8 cellular contexts compared by ENCODE assay signal in genomic region chr15:32030795-32031194, GRCh38. TPM values are rescaled to one million over a fixed set of nuclear protein-coding genes. Genes with fewer than 3 reads are reported as not detected.
DNase-seq lines count a peak whose midpoint lies in the region; TF ChIP-seq lines count a peak whose summit lies in the region.

No MANE protein-coding gene starts in this region.

- H3K4me3 Mint-ChIP-seq in CD8-positive, alpha-beta memory T cell, result peak overlapping the region in 6 of 7 donors; percentile 4 to 86 (median 56)
- H3K4me3 Mint-ChIP-seq in endothelial cell (ENCODE audit: unreplicated experiment), result peak overlapping the region; percentile 88
- peak overlapping the region; percentile 86 for H3K4me3 Mint-ChIP-seq in neural crest cell

- TF ChIP-seq CTCF in LNCaP clone FGC (IDR thresholded peaks at IDR 0.05; ENCODE audit: control insufficient read depth, extremely low read depth, insufficient read depth) (no peak), endothelial cell (IDR thresholded peaks at IDR 0.05; ENCODE audit: unreplicated experiment) (no peak), neural crest cell (conservative IDR thresholded peaks at IDR 0.05) (no peak), GM13977 (IDR thresholded peaks at IDR 0.05; ENCODE audit: extremely low read depth, insufficient read depth, missing control alignments) (no peak)

- CTCF ChIA-PET in CD8-positive, alpha-beta memory T cell (lab: Charles Lee), result no interaction called here

- in situ Hi-C loops in GM13977 (cut with MboI; ENCODE audit: low pct_unique_long_range_greater_than_20kb, low sequenced_read_pairs, unreplicated experiment), result no loop called here

- no peaks in the 10 kb centered on the region for H3K36me3 ChIP-seq in CD8-positive, alpha-beta memory T cell (ENCODE audit: insufficient read depth, low read length)

- H3K9me3 Mint-ChIP-seq in CD8-positive, alpha-beta memory T cell, result peaks cover 0 to 5% (median 0%) of the 10 kb centered on the region in 5 donors
- H3K9me3 Mint-ChIP-seq in endothelial cell (ENCODE audit: unreplicated experiment) (no peaks in the 10 kb centered on the region), neural crest cell (no peaks in the 10 kb centered on the region)

- no peaks in the 10 kb centered on the region for H3K4me1 ChIP-seq in CD8-positive, alpha-beta memory T cell (ENCODE audit: insufficient read depth, low read length)

- no peak for DNase-seq in CD8-positive, alpha-beta memory T cell
- DNase-seq in LNCaP clone FGC (ENCODE audit: low read depth), result no peak
- no peak for DNase-seq in endothelial cell (ENCODE audit: low spot score)
- DNase-seq in neural crest cell (ENCODE audit: low read depth, low spot score), result peak; percentile 18
- no peak for DNase-seq in stimulated activated CD4-positive, alpha-beta T cell treated with anti-CD3 and anti-CD28 coated beads, Interleukin-15, amount 100 ng/mL, for 24 hours
- no peak for DNase-seq in NCI-H187 treated with DMSO at 0.1 percent for 48 hours (lab: John Stamatoyannopoulos, UW)
- DNase-seq in GM13977 (ENCODE audit: low spot score), result no peak
- no peak for DNase-seq in activated gamma-delta T cell (lab: John Stamatoyannopoulos, UW)

- H3K27me3 Mint-ChIP-seq in CD8-positive, alpha-beta memory T cell, result peaks cover 46 to 59% of the 10 kb centered on the region in 2 donors
- peaks cover 3% of the 10 kb centered on the region for H3K27me3 Mint-ChIP-seq in endothelial cell (ENCODE audit: unreplicated experiment)
- H3K27me3 Mint-ChIP-seq in neural crest cell (ENCODE audit: low read depth), result peaks cover 29% of the 10 kb centered on the region

- H3K4me1 Mint-ChIP-seq in CD8-positive, alpha-beta memory T cell, result peaks cover 7 to 8% (median 8%) of the 10 kb centered on the region in 3 donors
- H3K4me1 Mint-ChIP-seq in endothelial cell (ENCODE audit: unreplicated experiment), result peaks cover 9% of the 10 kb centered on the region
- H3K4me1 Mint-ChIP-seq in neural crest cell, result peaks cover 21% of the 10 kb centered on the region

- no peaks in the 10 kb centered on the region for H3K36me3 Mint-ChIP-seq in CD8-positive, alpha-beta memory T cell
- H3K36me3 Mint-ChIP-seq in endothelial cell (ENCODE audit: low read depth, unreplicated experiment) (peaks cover 6% of the 10 kb centered on the region), neural crest cell (ENCODE audit: low read depth) (no peaks in the 10 kb centered on the region)

- H3K4me3 ChIP-seq in CD8-positive, alpha-beta memory T cell (ENCODE audit: low read length), result no peak overlapping the region
- peak overlapping the region; percentile 49 for H3K4me3 ChIP-seq in LNCaP clone FGC (ENCODE audit: low read depth, low read length)

- no peak overlapping the region for H3K27ac Mint-ChIP-seq in CD8-positive, alpha-beta memory T cell
- H3K27ac Mint-ChIP-seq in endothelial cell (ENCODE audit: unreplicated experiment) (no peak overlapping the region), neural crest cell (ENCODE audit: unreplicated experiment) (no peak overlapping the region)

- POLR2A ChIA-PET in CD8-positive, alpha-beta memory T cell (lab: Charles Lee), result no interaction called here

- H3K27me3 ChIP-seq in CD8-positive, alpha-beta memory T cell (ENCODE audit: insufficient read depth, low read length, poor library complexity, severe bottlenecking), result peaks cover 26% of the 10 kb centered on the region

- H3K27ac ChIP-seq in CD8-positive, alpha-beta memory T cell (ENCODE audit: low read depth, low read length), result no peak overlapping the region

- H3K9me3 ChIP-seq in CD8-positive, alpha-beta memory T cell (ENCODE audit: low read length), result no peaks in the 10 kb centered on the region

RNA-seq across cellular contexts. Expression of gene CHRNA7, which starts 0.5 kb away (rescaled TPM):
- not detected for total RNA-seq in CD8-positive, alpha-beta memory T cell
- polyA plus RNA-seq in CD8-positive, alpha-beta memory T cell, result not detected
- total RNA-seq in endothelial cell (ENCODE audit: unreplicated experiment) (2.3 TPM), neural crest cell (6.8 and 9.5 TPM in 2 replicates)
